In the genomic region with DNA sequence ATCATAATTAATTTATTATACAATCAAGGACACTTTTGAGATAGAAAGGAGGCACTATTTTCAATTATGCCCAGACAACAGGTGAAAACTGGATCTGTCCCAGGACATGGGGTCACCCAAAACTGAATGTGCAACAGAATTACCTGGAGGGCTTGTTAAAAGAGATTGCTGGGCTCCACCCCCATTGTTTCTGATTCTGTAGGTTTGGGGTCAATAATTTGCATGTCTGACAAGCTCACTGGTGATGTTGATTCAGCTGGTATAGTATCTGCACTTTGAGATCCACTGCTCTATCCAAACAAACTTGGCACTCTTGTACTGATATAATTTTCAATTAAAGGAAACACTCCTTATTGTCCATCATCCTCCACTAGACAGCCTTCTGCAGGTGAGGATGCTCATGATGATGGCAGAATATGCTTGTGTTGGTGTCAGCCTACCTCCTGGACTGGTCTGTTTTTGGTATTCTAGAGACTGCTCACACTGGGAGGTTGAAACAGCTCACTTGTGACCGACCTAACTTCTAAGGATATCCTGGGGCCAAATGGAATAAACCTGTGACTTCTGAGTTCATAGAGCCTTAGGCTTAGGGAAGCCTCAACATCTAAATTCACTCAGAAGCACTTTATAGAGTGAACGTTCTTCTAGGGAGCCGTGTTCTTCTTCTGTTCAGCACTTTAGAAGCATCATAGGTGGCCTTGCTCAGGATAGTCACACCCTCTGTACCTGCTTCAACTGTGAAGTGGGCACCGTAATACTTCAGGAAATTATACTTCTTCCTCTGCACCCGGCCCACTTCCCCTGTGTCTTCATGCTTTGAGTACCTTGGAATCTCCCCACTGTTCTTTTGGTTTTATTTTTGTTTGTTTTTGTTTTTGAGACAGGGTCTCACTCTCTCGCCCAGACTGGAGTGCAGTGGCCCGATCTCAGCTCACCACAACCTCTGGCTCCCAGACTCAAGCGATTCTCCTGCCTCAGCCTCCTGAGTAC, we compare ENCODE assay signal across 1 cellular context.
TF ChIP-seq lines count a peak whose summit lies in the region.

No MANE protein-coding gene starts in this region.

TF ChIP-seq in GM23338, 12 proteins besides CTCF, POLR2A, EP300 and RAD21 (continued from another document):
- TF ChIP-seq, protein P1, sequence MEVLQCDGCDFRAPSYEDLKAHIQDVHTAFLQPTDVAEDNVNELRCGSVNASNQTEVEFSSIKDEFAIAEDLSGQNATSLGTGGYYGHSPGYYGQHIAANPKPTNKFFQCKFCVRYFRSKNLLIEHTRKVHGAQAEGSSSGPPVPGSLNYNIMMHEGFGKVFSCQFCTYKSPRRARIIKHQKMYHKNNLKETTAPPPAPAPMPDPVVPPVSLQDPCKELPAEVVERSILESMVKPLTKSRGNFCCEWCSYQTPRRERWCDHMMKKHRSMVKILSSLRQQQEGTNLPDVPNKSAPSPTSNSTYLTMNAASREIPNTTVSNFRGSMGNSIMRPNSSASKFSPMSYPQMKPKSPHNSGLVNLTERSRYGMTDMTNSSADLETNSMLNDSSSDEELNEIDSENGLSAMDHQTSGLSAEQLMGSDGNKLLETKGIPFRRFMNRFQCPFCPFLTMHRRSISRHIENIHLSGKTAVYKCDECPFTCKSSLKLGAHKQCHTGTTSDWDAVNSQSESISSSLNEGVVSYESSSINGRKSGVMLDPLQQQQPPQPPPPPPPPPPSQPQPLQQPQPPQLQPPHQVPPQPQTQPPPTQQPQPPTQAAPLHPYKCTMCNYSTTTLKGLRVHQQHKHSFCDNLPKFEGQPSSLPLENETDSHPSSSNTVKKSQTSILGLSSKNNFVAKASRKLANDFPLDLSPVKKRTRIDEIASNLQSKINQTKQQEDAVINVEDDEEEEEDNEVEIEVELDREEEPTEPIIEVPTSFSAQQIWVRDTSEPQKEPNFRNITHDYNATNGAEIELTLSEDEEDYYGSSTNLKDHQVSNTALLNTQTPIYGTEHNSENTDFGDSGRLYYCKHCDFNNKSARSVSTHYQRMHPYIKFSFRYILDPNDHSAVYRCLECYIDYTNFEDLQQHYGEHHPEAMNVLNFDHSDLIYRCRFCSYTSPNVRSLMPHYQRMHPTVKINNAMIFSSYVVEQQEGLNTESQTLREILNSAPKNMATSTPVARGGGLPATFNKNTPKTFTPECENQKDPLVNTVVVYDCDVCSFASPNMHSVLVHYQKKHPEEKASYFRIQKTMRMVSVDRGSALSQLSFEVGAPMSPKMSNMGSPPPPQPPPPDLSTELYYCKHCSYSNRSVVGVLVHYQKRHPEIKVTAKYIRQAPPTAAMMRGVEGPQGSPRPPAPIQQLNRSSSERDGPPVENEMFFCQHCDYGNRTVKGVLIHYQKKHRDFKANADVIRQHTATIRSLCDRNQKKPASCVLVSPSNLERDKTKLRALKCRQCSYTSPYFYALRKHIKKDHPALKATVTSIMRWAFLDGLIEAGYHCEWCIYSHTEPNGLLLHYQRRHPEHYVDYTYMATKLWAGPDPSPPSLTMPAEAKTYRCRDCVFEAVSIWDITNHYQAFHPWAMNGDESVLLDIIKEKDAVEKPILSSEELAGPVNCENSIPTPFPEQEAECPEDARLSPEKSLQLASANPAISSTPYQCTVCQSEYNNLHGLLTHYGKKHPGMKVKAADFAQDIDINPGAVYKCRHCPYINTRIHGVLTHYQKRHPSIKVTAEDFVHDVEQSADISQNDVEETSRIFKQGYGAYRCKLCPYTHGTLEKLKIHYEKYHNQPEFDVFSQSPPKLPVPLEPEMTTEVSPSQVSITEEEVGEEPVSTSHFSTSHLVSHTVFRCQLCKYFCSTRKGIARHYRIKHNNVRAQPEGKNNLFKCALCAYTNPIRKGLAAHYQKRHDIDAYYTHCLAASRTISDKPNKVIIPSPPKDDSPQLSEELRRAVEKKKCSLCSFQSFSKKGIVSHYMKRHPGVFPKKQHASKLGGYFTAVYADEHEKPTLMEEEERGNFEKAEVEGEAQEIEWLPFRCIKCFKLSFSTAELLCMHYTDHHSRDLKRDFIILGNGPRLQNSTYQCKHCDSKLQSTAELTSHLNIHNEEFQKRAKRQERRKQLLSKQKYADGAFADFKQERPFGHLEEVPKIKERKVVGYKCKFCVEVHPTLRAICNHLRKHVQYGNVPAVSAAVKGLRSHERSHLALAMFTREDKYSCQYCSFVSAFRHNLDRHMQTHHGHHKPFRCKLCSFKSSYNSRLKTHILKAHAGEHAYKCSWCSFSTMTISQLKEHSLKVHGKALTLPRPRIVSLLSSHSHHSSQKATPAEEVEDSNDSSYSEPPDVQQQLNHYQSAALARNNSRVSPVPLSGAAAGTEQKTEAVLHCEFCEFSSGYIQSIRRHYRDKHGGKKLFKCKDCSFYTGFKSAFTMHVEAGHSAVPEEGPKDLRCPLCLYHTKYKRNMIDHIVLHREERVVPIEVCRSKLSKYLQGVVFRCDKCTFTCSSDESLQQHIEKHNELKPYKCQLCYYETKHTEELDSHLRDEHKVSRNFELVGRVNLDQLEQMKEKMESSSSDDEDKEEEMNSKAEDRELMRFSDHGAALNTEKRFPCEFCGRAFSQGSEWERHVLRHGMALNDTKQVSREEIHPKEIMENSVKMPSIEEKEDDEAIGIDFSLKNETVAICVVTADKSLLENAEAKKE (CRISPR knock-in tag; IDR thresholded peaks at IDR 0.05): no peak
- TF ChIP-seq EZH2 (IDR thresholded peaks at IDR 0.05; ENCODE audit: low read depth, unreplicated experiment): no peak
- no peak for TF ChIP-seq STAT1 (IDR thresholded peaks at IDR 0.05; ENCODE audit: unreplicated experiment)
- TF ChIP-seq, protein P2, sequence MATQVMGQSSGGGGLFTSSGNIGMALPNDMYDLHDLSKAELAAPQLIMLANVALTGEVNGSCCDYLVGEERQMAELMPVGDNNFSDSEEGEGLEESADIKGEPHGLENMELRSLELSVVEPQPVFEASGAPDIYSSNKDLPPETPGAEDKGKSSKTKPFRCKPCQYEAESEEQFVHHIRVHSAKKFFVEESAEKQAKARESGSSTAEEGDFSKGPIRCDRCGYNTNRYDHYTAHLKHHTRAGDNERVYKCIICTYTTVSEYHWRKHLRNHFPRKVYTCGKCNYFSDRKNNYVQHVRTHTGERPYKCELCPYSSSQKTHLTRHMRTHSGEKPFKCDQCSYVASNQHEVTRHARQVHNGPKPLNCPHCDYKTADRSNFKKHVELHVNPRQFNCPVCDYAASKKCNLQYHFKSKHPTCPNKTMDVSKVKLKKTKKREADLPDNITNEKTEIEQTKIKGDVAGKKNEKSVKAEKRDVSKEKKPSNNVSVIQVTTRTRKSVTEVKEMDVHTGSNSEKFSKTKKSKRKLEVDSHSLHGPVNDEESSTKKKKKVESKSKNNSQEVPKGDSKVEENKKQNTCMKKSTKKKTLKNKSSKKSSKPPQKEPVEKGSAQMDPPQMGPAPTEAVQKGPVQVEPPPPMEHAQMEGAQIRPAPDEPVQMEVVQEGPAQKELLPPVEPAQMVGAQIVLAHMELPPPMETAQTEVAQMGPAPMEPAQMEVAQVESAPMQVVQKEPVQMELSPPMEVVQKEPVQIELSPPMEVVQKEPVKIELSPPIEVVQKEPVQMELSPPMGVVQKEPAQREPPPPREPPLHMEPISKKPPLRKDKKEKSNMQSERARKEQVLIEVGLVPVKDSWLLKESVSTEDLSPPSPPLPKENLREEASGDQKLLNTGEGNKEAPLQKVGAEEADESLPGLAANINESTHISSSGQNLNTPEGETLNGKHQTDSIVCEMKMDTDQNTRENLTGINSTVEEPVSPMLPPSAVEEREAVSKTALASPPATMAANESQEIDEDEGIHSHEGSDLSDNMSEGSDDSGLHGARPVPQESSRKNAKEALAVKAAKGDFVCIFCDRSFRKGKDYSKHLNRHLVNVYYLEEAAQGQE (IDR thresholded peaks at IDR 0.05; ENCODE audit: unreplicated experiment): no peak
- no peak for TF ChIP-seq JUNB (IDR thresholded peaks at IDR 0.05; ENCODE audit: unreplicated experiment)
- no peak for TF ChIP-seq ZNF331 (CRISPR knock-in tag; IDR thresholded peaks at IDR 0.05; ENCODE audit: low read depth)
- TF ChIP-seq ZNF114 (CRISPR knock-in tag; IDR thresholded peaks at IDR 0.05): no peak
TF ChIP-seq in GM23338: peak in this region for 0.
